In the genomic region with DNA sequence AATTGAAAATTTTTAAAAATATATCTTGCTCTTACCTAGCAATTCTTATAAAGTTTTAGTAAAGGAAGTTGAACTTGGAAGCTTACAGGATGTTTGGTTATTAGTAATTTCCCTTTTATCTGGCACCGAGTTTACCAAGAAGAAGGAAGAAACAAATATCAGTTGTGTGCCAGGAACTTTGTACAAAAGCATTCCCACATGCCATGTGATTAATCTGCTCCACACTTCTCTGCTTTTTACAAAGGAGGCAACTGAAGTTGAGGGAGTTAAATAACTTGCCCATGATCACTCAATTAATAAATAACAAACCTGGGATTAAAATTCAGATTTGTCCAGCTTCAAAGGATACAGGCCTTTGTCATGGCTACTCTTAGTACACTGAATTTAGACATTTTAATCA, we compare ENCODE assay signal across 1 cellular context.
TF ChIP-seq lines count a peak whose summit lies in the region.

No MANE protein-coding gene starts in this region.

TF ChIP-seq in GM12878, 131 proteins besides CTCF, POLR2A, EP300 and RAD21:
- TF ChIP-seq, protein P1, sequence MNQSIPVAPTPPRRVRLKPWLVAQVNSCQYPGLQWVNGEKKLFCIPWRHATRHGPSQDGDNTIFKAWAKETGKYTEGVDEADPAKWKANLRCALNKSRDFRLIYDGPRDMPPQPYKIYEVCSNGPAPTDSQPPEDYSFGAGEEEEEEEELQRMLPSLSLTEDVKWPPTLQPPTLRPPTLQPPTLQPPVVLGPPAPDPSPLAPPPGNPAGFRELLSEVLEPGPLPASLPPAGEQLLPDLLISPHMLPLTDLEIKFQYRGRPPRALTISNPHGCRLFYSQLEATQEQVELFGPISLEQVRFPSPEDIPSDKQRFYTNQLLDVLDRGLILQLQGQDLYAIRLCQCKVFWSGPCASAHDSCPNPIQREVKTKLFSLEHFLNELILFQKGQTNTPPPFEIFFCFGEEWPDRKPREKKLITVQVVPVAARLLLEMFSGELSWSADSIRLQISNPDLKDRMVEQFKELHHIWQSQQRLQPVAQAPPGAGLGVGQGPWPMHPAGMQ (IDR thresholded peaks at IDR 0.05; ENCODE audit: borderline replicate concordance), result no peak
- TF ChIP-seq SMARCA5 (IDR thresholded peaks at IDR 0.05) (no peak), SIX5 (IDR thresholded peaks at IDR 0.05; ENCODE audit: low read depth, low read length, severe bottlenecking) (no peak)
